Comparison of ENCODE assay signal across 1 cellular context in the genomic region with DNA sequence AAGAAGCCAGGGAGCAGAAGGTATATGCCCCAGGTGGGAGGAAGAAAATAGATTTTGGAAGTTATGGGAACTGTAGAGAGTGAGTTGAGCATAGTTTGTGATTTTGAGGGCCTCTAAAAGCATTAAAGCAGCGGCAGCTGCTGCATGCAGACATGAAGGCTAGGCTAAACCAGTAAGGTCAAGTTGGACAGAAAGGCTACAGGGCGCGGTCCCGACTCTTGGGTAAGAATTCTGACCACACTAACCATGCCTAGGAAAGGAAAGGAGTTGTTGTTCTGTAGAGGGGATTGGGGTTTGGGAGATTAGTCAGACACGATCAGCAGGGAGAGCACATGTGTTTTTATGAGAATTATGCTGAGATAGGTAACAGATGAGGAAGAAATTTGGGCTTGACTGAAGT. TPM values are rescaled to one million over a fixed set of nuclear protein-coding genes. Genes with fewer than 3 reads are reported as not detected.
"Had no signal": no experiment of that assay in that cellular context is flagged by ENCODE, and none has a peak within 500 bp of the region (broad histone marks: within the 10 kb centered on the region; RNA-seq: fewer than 3 reads in every experiment).

No MANE protein-coding gene starts in this region.

RNA-seq across cellular contexts. Expression of gene F3, which starts 27.2 kb away (rescaled TPM):
- polyA plus RNA-seq: IgD-negative memory B cell had no signal
